2 cellular contexts compared by ENCODE assay signal in genomic region chr2:24077879-24078278, GRCh38.
TF ChIP-seq lines count a peak whose summit lies in the region.

No MANE protein-coding gene starts in this region.

TF ChIP-seq in SK-N-SH, 30 proteins besides CTCF, POLR2A, EP300 and RAD21 (continued from another document):
- no peak for TF ChIP-seq MAX (IDR thresholded peaks at IDR 0.05; ENCODE audit: low read depth)
- no peak for TF ChIP-seq FOSL2 (IDR thresholded peaks at IDR 0.05; ENCODE audit: borderline replicate concordance, low read depth)
- TF ChIP-seq SIN3A (IDR thresholded peaks at IDR 0.05; ENCODE audit: borderline replicate concordance, low read depth, low read length), result no peak
- TF ChIP-seq, protein P1, sequence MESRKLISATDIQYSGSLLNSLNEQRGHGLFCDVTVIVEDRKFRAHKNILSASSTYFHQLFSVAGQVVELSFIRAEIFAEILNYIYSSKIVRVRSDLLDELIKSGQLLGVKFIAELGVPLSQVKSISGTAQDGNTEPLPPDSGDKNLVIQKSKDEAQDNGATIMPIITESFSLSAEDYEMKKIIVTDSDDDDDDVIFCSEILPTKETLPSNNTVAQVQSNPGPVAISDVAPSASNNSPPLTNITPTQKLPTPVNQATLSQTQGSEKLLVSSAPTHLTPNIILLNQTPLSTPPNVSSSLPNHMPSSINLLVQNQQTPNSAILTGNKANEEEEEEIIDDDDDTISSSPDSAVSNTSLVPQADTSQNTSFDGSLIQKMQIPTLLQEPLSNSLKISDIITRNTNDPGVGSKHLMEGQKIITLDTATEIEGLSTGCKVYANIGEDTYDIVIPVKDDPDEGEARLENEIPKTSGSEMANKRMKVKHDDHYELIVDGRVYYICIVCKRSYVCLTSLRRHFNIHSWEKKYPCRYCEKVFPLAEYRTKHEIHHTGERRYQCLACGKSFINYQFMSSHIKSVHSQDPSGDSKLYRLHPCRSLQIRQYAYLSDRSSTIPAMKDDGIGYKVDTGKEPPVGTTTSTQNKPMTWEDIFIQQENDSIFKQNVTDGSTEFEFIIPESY (IDR thresholded peaks at IDR 0.05; ENCODE audit: borderline replicate concordance, low read depth), result no peak
- TF ChIP-seq PBX3 (IDR thresholded peaks at IDR 0.05), result no peak
- TF ChIP-seq GABPA (IDR thresholded peaks at IDR 0.05; ENCODE audit: low read depth), result no peak
- TF ChIP-seq CHD2 (IDR thresholded peaks at IDR 0.05; ENCODE audit: low read length, partially characterized antibody), result no peak
- no peak for TF ChIP-seq YY1 (IDR thresholded peaks at IDR 0.05; ENCODE audit: low read depth)
- TF ChIP-seq RCOR1 (IDR thresholded peaks at IDR 0.05; ENCODE audit: low read length), result no peak

TF ChIP-seq in SK-N-SH treated with all-trans-retinoic acid at 6 μM for 48 hours, 23 proteins besides CTCF, POLR2A, EP300 and RAD21 (continued from another document):
- no peak for TF ChIP-seq CREB5 (CRISPR knock-in tag; IDR thresholded peaks at IDR 0.05; ENCODE audit: low read depth)
- no peak for TF ChIP-seq PPARA (CRISPR knock-in tag; IDR thresholded peaks at IDR 0.05; ENCODE audit: borderline replicate concordance)
- TF ChIP-seq ARNTL (CRISPR knock-in tag; IDR thresholded peaks at IDR 0.05; ENCODE audit: borderline replicate concordance, low read depth), result no peak
- no peak for TF ChIP-seq ZNF565 (CRISPR knock-in tag; conservative IDR thresholded peaks at IDR 0.05; ENCODE audit: low read depth)
TF ChIP-seq in SK-N-SH treated with all-trans-retinoic acid at 6 μM for 48 hours: peak in this region for 0.
